25 cellular contexts compared by ENCODE assay signal in the genomic region with DNA sequence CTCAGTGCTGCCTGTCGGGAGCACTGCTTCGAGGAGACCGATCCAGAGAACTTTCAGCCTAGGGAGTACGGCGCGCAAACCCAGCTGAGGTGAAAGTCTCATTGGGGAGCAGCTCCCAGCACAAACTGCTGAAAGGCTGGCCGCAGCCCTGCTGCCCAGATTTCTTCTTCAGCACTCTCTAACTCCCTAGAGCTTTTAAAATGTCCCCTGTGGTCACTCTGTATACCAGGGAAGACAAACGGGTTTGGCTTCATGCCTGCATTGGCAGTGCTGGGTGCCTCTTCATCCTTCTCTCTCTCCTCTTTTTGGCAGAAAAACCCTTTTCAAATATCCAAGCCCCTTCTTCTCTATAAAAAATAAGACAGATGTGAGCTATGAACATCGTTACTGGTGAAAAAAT. TPM values are rescaled to one million over a fixed set of nuclear protein-coding genes. Genes with fewer than 3 reads are reported as not detected.
A peak's percentile ranks its signal among the peaks of the same experiment; 100 is the strongest.
DNase-seq lines count a peak whose midpoint lies in the region; ATAC-seq and TF ChIP-seq lines count a peak whose summit lies in the region.
"Had no signal": no experiment of that assay in that cellular context is flagged by ENCODE, and none has a peak within 500 bp of the region (broad histone marks: within the 10 kb centered on the region; RNA-seq: fewer than 3 reads in every experiment).

No MANE protein-coding gene starts in this region.

- CTCF ChIA-PET in WTC11 (lab: Charles Lee), result interaction anchor here (1.1 to 1.4 kb wide), 2 partner anchors 34 to 241 kb away, joined by 5 read pairs; partner anchors contain the start of gene BBS10

- no peak overlapping the region for H3K9ac ChIP-seq in neuronal stem cell (ENCODE audit: low read depth, low read length, poor library complexity)
- H3K9ac ChIP-seq: BLaER1 had no signal

- no peak overlapping the region for H2BK12ac ChIP-seq in neuronal stem cell (ENCODE audit: low read length)

- no peaks in the 10 kb centered on the region for H3K79me1 ChIP-seq in neuronal stem cell (ENCODE audit: low read depth, low read length)

- peak; percentile 74 for ATAC-seq in WTC11
- no peak for ATAC-seq in psoas muscle
- no peak for ATAC-seq in naive thymus-derived CD8-positive, alpha-beta T cell
- ATAC-seq: Right ventricle myocardium inferior had no signal

- no peak overlapping the region for H3K23ac ChIP-seq in neuronal stem cell (ENCODE audit: low read depth, low read length, poor library complexity)

- no CpG with 5 or more reads among the region's 9 CpGs for WGBS in neuronal stem cell (ENCODE audit: extremely low coverage in 2 of 2, insufficient read length in 2 of 2, insufficient replicate concordance in 1 of 2), 2 donors
- WGBS in psoas muscle, 3 donors, result 56 to 72% (median 59%) methylated on average over 9 of the region's 9 CpGs
- 74 to 79% methylated on average over 9 of the region's 9 CpGs for WGBS in thyroid gland, 2 donors

- H3K4me2 ChIP-seq in neuronal stem cell (ENCODE audit: insufficient read depth, low read length, poor library complexity, severe bottlenecking), result no peak overlapping the region
- H3K4me2 ChIP-seq: BLaER1 had no signal

- H3K9me3 ChIP-seq in neuronal stem cell (replicated peaks in 1 of 2; ENCODE audit: control insufficient read depth in 2 of 2, insufficient read depth in 1 of 2, low read depth in 1 of 2, low read length in 2 of 2), result no peaks in the 10 kb centered on the region
- no peaks in the 10 kb centered on the region for H3K9me3 ChIP-seq in psoas muscle
- no peaks in the 10 kb centered on the region for H3K9me3 ChIP-seq in thyroid gland
- H3K9me3 ChIP-seq: BLaER1, SJSA1 had no signal

- peaks cover 16% of the 10 kb centered on the region for H3K4me1 Mint-ChIP-seq in WTC11
- no peaks in the 10 kb centered on the region for H3K4me1 Mint-ChIP-seq in naive thymus-derived CD8-positive, alpha-beta T cell

- H3K36me3 ChIP-seq in neuronal stem cell (replicated peaks in 1 of 2; ENCODE audit: control insufficient read depth in 2 of 2, insufficient read depth in 2 of 2, low read length in 2 of 2), result no peaks in the 10 kb centered on the region
- peaks cover 0 to 3% of the 10 kb centered on the region in 2 donors for H3K36me3 ChIP-seq in psoas muscle (ENCODE audit: insufficient read depth in 1 of 2, low read depth in 1 of 2)
- H3K36me3 ChIP-seq in thyroid gland, result no peaks in the 10 kb centered on the region
- H3K36me3 ChIP-seq: BLaER1, SJSA1 had no signal

- H3K4me3 Mint-ChIP-seq in WTC11, result no peak overlapping the region
- H3K4me3 Mint-ChIP-seq in naive thymus-derived CD8-positive, alpha-beta T cell, result no peak overlapping the region
- H3K4me3 Mint-ChIP-seq: CD4-positive, alpha-beta T cell; HFFc6; IgD-negative memory B cell had no signal

- H3K27ac ChIP-seq in neuronal stem cell (replicated peaks; ENCODE audit: low read length), result no peak overlapping the region
- no peak overlapping the region for H3K27ac ChIP-seq in psoas muscle
- no peak overlapping the region for H3K27ac ChIP-seq in thyroid gland
- H3K27ac ChIP-seq: 22Rv1, BLaER1 had no signal

- peaks cover 5 to 7% of the 10 kb centered on the region in 2 donors for H3K4me1 ChIP-seq in neuronal stem cell (ENCODE audit: control insufficient read depth in 2 of 2, insufficient read depth in 1 of 2, low read depth in 1 of 2, low read length in 2 of 2)
- no peaks in the 10 kb centered on the region for H3K4me1 ChIP-seq in psoas muscle
- H3K4me1 ChIP-seq in thyroid gland, result no peaks in the 10 kb centered on the region
- H3K4me1 ChIP-seq: BLaER1 had no signal

- no peak overlapping the region for H2BK5ac ChIP-seq in neuronal stem cell (ENCODE audit: low read length)

- POLR2A ChIA-PET in WTC11 (lab: Charles Lee), result no interaction called here
- POLR2A ChIA-PET in naive thymus-derived CD8-positive, alpha-beta T cell (lab: Charles Lee), result no interaction called here

- H4K91ac ChIP-seq in neuronal stem cell (ENCODE audit: low read depth, low read length, poor library complexity), result no peak overlapping the region

- H2BK15ac ChIP-seq in neuronal stem cell (ENCODE audit: low read length), result no peak overlapping the region

- intact Hi-C loops in psoas muscle (cut with DNase I), result no loop called here
- intact Hi-C loops in thyroid gland (cut with DNase I), result no loop called here

- peaks cover 0 to 12% (median 0%) of the 10 kb centered on the region in 3 experiments for H3K27me3 ChIP-seq in neuronal stem cell (ENCODE audit: control insufficient read depth in 3 of 3, insufficient read depth in 3 of 3, low read depth in 1 of 3, low read length in 3 of 3)
- H3K27me3 ChIP-seq in psoas muscle (ENCODE audit: insufficient read depth in 3 of 3, low read length in 2 of 3), result peaks cover 0 to 3% (median 0%) of the 10 kb centered on the region in 3 donors
- no peaks in the 10 kb centered on the region for H3K27me3 ChIP-seq in thyroid gland
- H3K27me3 ChIP-seq: BLaER1, SJSA1 had no signal

- H4K8ac ChIP-seq in neuronal stem cell (ENCODE audit: low read depth, low read length), result no peak overlapping the region

- H3K4ac ChIP-seq in neuronal stem cell (ENCODE audit: low read length), result no peak overlapping the region

- H3K4me3 ChIP-seq in neuronal stem cell (ENCODE audit: low read length in 2 of 2), result no peak overlapping the region
- no peak overlapping the region for H3K4me3 ChIP-seq in psoas muscle
- H3K4me3 ChIP-seq in thyroid gland (replicated peaks in 1 of 3), result no peak overlapping the region
- H3K4me3 ChIP-seq: BLaER1, SJSA1 had no signal

- H3K9me3 Mint-ChIP-seq in WTC11, result no peaks in the 10 kb centered on the region
- no peaks in the 10 kb centered on the region for H3K9me3 Mint-ChIP-seq in naive thymus-derived CD8-positive, alpha-beta T cell
- H3K9me3 Mint-ChIP-seq: CD4-positive, alpha-beta T cell; HFFc6; IgD-negative memory B cell had no signal

- no peak overlapping the region for H2AK5ac ChIP-seq in neuronal stem cell (ENCODE audit: low read depth, low read length)

- H3K27ac Mint-ChIP-seq in WTC11, result no peak overlapping the region
- no peak overlapping the region for H3K27ac Mint-ChIP-seq in naive thymus-derived CD8-positive, alpha-beta T cell
- H3K27ac Mint-ChIP-seq: CD4-positive, alpha-beta T cell; HFFc6; IgD-negative memory B cell had no signal

- H3K18ac ChIP-seq in neuronal stem cell (ENCODE audit: low read length), result no peak overlapping the region

- H2AFZ ChIP-seq in neuronal stem cell (ENCODE audit: low read length), result peak overlapping the region; percentile 59

- no peak overlapping the region for H2BK120ac ChIP-seq in neuronal stem cell (ENCODE audit: low read depth, low read length)

- TF ChIP-seq POLR2A in thyroid gland (IDR thresholded peaks at IDR 0.05), result no peak

- no peaks in the 10 kb centered on the region for H3K36me3 Mint-ChIP-seq in WTC11
- H3K36me3 Mint-ChIP-seq in naive thymus-derived CD8-positive, alpha-beta T cell, result no peaks in the 10 kb centered on the region
- H3K36me3 Mint-ChIP-seq: IgD-negative memory B cell had no signal

- DNase-seq in DMS53 (lab: John Stamatoyannopoulos, UW), result peak; percentile 37
- no peak for DNase-seq in DMS53 treated with DMSO at 0.1 percent for 48 hours (lab: John Stamatoyannopoulos, UW; ENCODE audit: unreplicated experiment)
- no peak for DNase-seq in WTC11 (ENCODE audit: low spot score)
- DNase-seq in islet precursor cell, result peak; percentile 60
- no peak for DNase-seq in neuronal stem cell (ENCODE audit: low spot score)
- DNase-seq in psoas muscle, result no peak
- DNase-seq in thyroid gland, result no peak
- DNase-seq in naive thymus-derived CD8-positive, alpha-beta T cell, result no peak
- DNase-seq: ACHN; CD4-positive, alpha-beta T cell; COR-L47; DMS 273 treated with DMSO at 0.1 percent for 48 hours; HFFc6; Karpas-422; MV-4-11; NCI-H1105 treated with DMSO at 0.1 percent for 48 hours; NCI-H1694 treated with DMSO at 0.1 percent for 48 hours; NCI-H2081 treated with DMSO at 0.1 percent for 48 hours; NCI-H2171 treated with DMSO at 0.1 percent for 48 hours; NCI-H524 treated with DMSO at 0.1 percent for 48 hours had no signal

- no peak overlapping the region for H3K14ac ChIP-seq in neuronal stem cell (ENCODE audit: low read length)

- TF ChIP-seq CTCF in WTC11 (IDR thresholded peaks at IDR 0.05) (no peak), psoas muscle (IDR thresholded peaks at IDR 0.05) (no peak), thyroid gland (IDR thresholded peaks at IDR 0.05) (no peak)

- peaks cover 1% of the 10 kb centered on the region for H3K27me3 Mint-ChIP-seq in WTC11 (ENCODE audit: low read depth)
- peaks cover 2 to 22% (median 14%) of the 10 kb centered on the region in 5 donors for H3K27me3 Mint-ChIP-seq in naive thymus-derived CD8-positive, alpha-beta T cell

TF ChIP-seq in WTC11, 78 proteins besides CTCF, POLR2A, EP300 and RAD21 (continues in another document):
- TF ChIP-seq TCF7 (CRISPR knock-in tag; IDR thresholded peaks at IDR 0.05; ENCODE audit: low read depth) (no peak), ZBTB21 (CRISPR knock-in tag; IDR thresholded peaks at IDR 0.05; ENCODE audit: borderline replicate concordance) (no peak), ZSCAN18 (CRISPR knock-in tag; IDR thresholded peaks at IDR 0.05) (no peak), SP1 (CRISPR knock-in tag; conservative IDR thresholded peaks at IDR 0.05) (no peak)
- TF ChIP-seq, protein P1, sequence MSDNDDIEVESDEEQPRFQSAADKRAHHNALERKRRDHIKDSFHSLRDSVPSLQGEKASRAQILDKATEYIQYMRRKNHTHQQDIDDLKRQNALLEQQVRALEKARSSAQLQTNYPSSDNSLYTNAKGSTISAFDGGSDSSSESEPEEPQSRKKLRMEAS (CRISPR knock-in tag; IDR thresholded peaks at IDR 0.05), result no peak

RNA-seq across cellular contexts. Expression of gene BBS10, which starts 34.9 kb away (rescaled TPM):
- total RNA-seq in WTC11 (2021) (8.2 to 9.2 TPM (median 8.9 TPM) in 3 replicates), psoas muscle (1 to 10 TPM; 3.9 to 8.2 (median 6.7) TPM), thyroid gland (10 to 100 TPM; 11.4 to 17.6 (median 13.5) TPM)
- polyA plus RNA-seq in neuronal stem cell (2013, experiment 1 of 2), result 13.3 TPM
- 13.9 TPM for polyA plus RNA-seq in neuronal stem cell (2013, experiment 2 of 2)
- 1 to 10 TPM; 3.6 to 9.1 (median 4.9) TPM for polyA plus RNA-seq in psoas muscle
- total RNA-seq in naive thymus-derived CD8-positive, alpha-beta T cell, result 1 to 10 TPM; 8.8 to 9.2 TPM
- polyA plus RNA-seq in naive thymus-derived CD8-positive, alpha-beta T cell, result 1 to 10 TPM in 2 of 3 donors, under 1 TPM in 1; 0.97 to 2.8 (median 2.1) TPM

Comparison
In these comparisons a context has a peak if more than half of its experiments do, and no peak if none do; other contexts are left out.
1. DNase-seq: peak in DMS53 (single experiment) and islet precursor cell (single experiment); none in DMS53 treated with DMSO at 0.1 percent for 48 hours (single experiment), WTC11 (single experiment), neuronal stem cell (single experiment), psoas muscle (0 of 2), thyroid gland (0 of 2) and naive thymus-derived CD8-positive, alpha-beta T cell (0 of 10).